9 cellular contexts compared by ENCODE assay signal in the genomic region with DNA sequence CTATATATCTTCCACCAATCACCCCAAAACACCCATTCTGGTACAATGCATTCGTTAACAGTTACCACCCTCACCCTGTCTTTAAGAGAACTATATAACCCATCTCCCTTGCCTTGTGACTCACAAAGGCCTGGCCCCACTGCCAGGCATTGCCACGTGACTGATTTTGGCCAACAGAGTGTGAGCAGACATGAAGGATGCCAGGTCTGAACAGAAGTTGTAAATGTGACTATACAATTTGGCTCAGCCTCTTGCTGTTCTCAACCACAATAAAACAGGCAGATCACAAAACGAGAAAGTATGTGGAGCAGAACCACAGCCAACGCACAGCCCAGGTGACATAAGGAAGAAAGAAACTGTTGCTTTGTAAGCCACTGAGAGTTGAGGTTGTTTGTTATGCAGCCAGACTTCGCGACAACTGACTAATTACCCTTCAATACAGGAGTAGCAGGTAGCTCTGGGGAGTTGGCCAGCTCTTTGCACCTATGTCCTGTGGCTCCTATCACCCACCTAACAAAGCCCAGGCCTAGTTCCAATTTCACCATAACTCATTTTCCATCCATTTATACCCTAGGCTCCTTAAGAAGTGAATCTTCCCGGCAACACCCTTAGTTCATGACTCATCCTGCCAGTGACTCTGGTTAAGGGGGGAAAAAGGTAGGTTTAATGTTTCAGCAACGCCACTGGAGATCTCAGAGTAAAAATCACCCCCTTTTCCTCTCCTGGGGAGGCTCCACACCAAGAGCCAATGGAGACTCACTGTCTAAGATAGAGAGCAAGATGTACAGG. TPM values are rescaled to one million over a fixed set of nuclear protein-coding genes. Genes with fewer than 3 reads are reported as not detected.
DNase-seq lines count a peak whose midpoint lies in the region; TF ChIP-seq lines count a peak whose summit lies in the region.
"Had no signal": no experiment of that assay in that cellular context is flagged by ENCODE, and none has a peak within 500 bp of the region (broad histone marks: within the 10 kb centered on the region; RNA-seq: fewer than 3 reads in every experiment).

No MANE protein-coding gene starts in this region.

- WGBS in transverse colon (ENCODE audit: low coverage in 1 of 2), 2 donors = 58 to 88% methylated on average over 5 to 8 of the region's 8 CpGs

- CTCF ChIA-PET in MCF 10A (lab: Yijun Ruan, JAX) = interaction anchor here (1.0 to 1.2 kb wide), 2 partner anchors 9 to 53 kb away, joined by 4 to 5 read pairs; no protein-coding TSS in a partner anchor

- in situ Hi-C loops in transverse colon (cut with MboI; ENCODE audit: low pct_ligation_motif_present in 1 of 4, low pct_unique_long_range_greater_than_20kb in 1 of 4, low sequenced_read_pairs in 3 of 4) = no loop called here

- no peaks in the 10 kb centered on the region for H3K4me1 ChIP-seq in breast epithelium
- H3K4me1 ChIP-seq in transverse colon = peaks cover 2 to 20% (median 11%) of the 10 kb centered on the region in 4 donors

- intact Hi-C loops in MCF 10A (cut with micrococcal nuclease) = no loop called here
- intact Hi-C loops in breast epithelium (cut with DNase I; ENCODE audit: low total_unique reads) = no loop called here
- intact Hi-C loops in transverse colon (cut with DNase I; ENCODE audit: low total_unique reads) = no loop called here

- TF ChIP-seq CTCF in MCF 10A (IDR thresholded peaks at IDR 0.05; ENCODE audit: unreplicated experiment) (no peak), breast epithelium (IDR thresholded peaks at IDR 0.05) (no peak), transverse colon (IDR thresholded peaks at IDR 0.05) (no peak)

- H3K4me3 Mint-ChIP-seq in MCF 10A (ENCODE audit: unreplicated experiment) = no peak overlapping the region
- H3K4me3 Mint-ChIP-seq: central memory CD8-positive, alpha-beta T cell had no signal

- H3K27me3 ChIP-seq in breast epithelium = no peaks in the 10 kb centered on the region
- H3K27me3 ChIP-seq in transverse colon = no peaks in the 10 kb centered on the region

- H3K27ac Mint-ChIP-seq in MCF 10A (ENCODE audit: low read depth, unreplicated experiment) = peak overlapping the region; percentile 71

- no peak overlapping the region for H3K27ac ChIP-seq in breast epithelium
- H3K27ac ChIP-seq in transverse colon = peak overlapping the region; percentile 48 to 73 (median 54)

- TF ChIP-seq EP300 in transverse colon (IDR thresholded peaks at IDR 0.05; ENCODE audit: low read depth) = no peak

- peaks cover 12% of the 10 kb centered on the region for H3K36me3 Mint-ChIP-seq in MCF 10A (ENCODE audit: insufficient read depth, unreplicated experiment)

- H3K9me3 Mint-ChIP-seq in MCF 10A (ENCODE audit: unreplicated experiment) = no peaks in the 10 kb centered on the region
- H3K9me3 Mint-ChIP-seq: central memory CD8-positive, alpha-beta T cell had no signal

- H3K36me3 ChIP-seq in breast epithelium = no peaks in the 10 kb centered on the region
- H3K36me3 ChIP-seq in transverse colon = no peaks in the 10 kb centered on the region

- H3K4me3 ChIP-seq in breast epithelium = no peak overlapping the region
- no peak overlapping the region for H3K4me3 ChIP-seq in transverse colon

- no TSS peak for BruUV-seq in MCF 10A (replicated peaks; lab: Mats Ljungman, UMichigan)

- DNase-seq in MCF 10A (ENCODE audit: unreplicated experiment) (peak; percentile 83), breast epithelium (ENCODE audit: low spot score in 2 of 2) (no peak), SW480 (ENCODE audit: low spot score) (peak; percentile 18), inferior parietal cortex (ENCODE audit: extremely low spot score) (peak; percentile 61), transverse colon (peak; percentile 29), NCI-H1105 (lab: John Stamatoyannopoulos, UW) (no peak), activated gamma-delta T cell (lab: John Stamatoyannopoulos, UW) (no peak), hepatic stellate cell (ENCODE audit: low spot score) (no peak)

- H3K9me3 ChIP-seq in breast epithelium (no peaks in the 10 kb centered on the region), transverse colon (no peaks in the 10 kb centered on the region)

- no peaks in the 10 kb centered on the region for H3K27me3 Mint-ChIP-seq in MCF 10A (ENCODE audit: insufficient read depth, unreplicated experiment)

- peaks cover 34% of the 10 kb centered on the region for H3K4me1 Mint-ChIP-seq in MCF 10A (ENCODE audit: insufficient read depth, unreplicated experiment)
- H3K4me1 Mint-ChIP-seq: central memory CD8-positive, alpha-beta T cell had no signal

- TF ChIP-seq POLR2A in breast epithelium (IDR thresholded peaks at IDR 0.05) = no peak
- no peak for TF ChIP-seq POLR2A in transverse colon (IDR thresholded peaks at IDR 0.05)

- POLR2A ChIA-PET in MCF 10A (lab: Yijun Ruan, JAX) = interaction anchor here (0.9 to 4.4 kb wide), 6 partner anchors 10 to 53 kb away, joined by 3 to 50 read pairs (median 6); partner anchors contain the start of gene GALNT18

RNA-seq across cellular contexts. Expression of gene GALNT18, which starts 53.7 kb away (rescaled TPM):
- total RNA-seq in MCF 10A (2022) (9.0 and 14.1 TPM in 2 replicates), breast epithelium (10 to 100 TPM; 14.7 to 25.9 (median 16.4) TPM), transverse colon (10 to 100 TPM in 1 of 4 donors, 1 to 10 TPM in 3; 5.6 to 22.1 (median 8.4) TPM)

Comparison
In these comparisons a context has a peak if more than half of its experiments do, and no peak if none do; other contexts are left out.
1. DNase-seq: peak in MCF 10A (single experiment), SW480 (single experiment), inferior parietal cortex (single experiment) and transverse colon (single experiment); none in breast epithelium (0 of 2), NCI-H1105 (single experiment), activated gamma-delta T cell (single experiment) and hepatic stellate cell (single experiment).
2. H3K27ac ChIP-seq: peak in transverse colon (4 of 4); none in breast epithelium (0 of 2).